In the genomic region with DNA sequence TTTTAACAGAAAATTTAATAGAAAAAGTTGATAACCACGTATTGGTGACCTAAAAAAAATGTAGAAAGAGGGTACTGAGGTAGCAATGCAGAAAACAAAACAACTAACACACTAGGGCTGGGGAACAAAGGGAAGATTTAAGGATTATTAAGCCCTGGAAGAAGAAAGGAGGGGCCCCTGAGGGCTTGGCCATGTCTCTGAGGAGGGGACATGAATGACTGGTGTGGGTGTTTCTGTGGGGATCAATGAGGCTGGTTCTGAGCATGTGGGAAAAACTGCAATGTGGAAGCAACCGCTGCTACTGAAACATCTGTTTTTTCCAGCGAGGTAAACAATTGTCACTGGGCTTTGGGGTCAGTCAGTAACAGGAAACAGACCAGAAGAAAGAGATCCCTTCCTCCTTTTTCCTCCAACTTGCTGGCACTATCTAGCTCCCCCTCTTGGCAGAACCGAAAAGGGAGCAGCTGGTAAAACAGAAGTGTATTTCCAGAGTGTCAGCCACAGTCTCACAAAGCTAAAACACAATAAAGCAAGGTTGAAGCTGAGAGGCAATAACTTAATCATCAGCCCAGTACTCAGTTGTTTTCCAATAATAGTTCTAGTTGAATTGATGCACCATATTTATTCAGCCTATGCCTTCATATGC, we compare ENCODE assay signal across 12 cellular contexts. TPM values are rescaled to one million over a fixed set of nuclear protein-coding genes. Genes with fewer than 3 reads are reported as not detected.
DNase-seq lines count a peak whose midpoint lies in the region; ATAC-seq, FAIRE-seq and TF ChIP-seq lines count a peak whose summit lies in the region.
"Had no signal": no experiment of that assay in that cellular context is flagged by ENCODE, and none has a peak within 500 bp of the region (broad histone marks: within the 10 kb centered on the region; RNA-seq: fewer than 3 reads in every experiment).

No MANE protein-coding gene starts in this region.

- FAIRE-seq in GM12878 (lab: Jason Lieb, UNC) = no peak

- H3K4me3 ChIP-seq in GM12878 (no peak overlapping the region), mesendoderm (ENCODE audit: low read length) (no peak overlapping the region)
- H3K4me3 ChIP-seq: SJCRH30, uterus had no signal

- no peak for TF ChIP-seq RAD21 in GM12878 (IDR thresholded peaks at IDR 0.05; ENCODE audit: insufficient read depth, low read depth, low read length)

- H3K23ac ChIP-seq in mesendoderm (ENCODE audit: low read length) = no peak overlapping the region

- H3K18ac ChIP-seq in mesendoderm (ENCODE audit: low read length) = no peak overlapping the region

- H3K4me1 ChIP-seq in GM12878 (ENCODE audit: control insufficient read depth, insufficient read depth, low read length) (no peaks in the 10 kb centered on the region), mesendoderm (ENCODE audit: control insufficient read depth, low read depth, low read length) (peaks cover 2% of the 10 kb centered on the region)
- H3K4me1 ChIP-seq: SJCRH30, uterus had no signal

- H3K79me1 ChIP-seq in mesendoderm (ENCODE audit: low read length) = no peaks in the 10 kb centered on the region

- no peaks in the 10 kb centered on the region; the same call in 2 of the 3 replicates for H3K9me3 ChIP-seq in GM12878 (replicated peaks; ENCODE audit: control insufficient read depth, insufficient read depth, low read length)
- H3K9me3 ChIP-seq: SJCRH30, uterus had no signal

- no peak overlapping the region for H2BK120ac ChIP-seq in mesendoderm (ENCODE audit: low read depth, low read length)

- no peak overlapping the region for H4K8ac ChIP-seq in mesendoderm (ENCODE audit: low read depth, low read length)

- H3K27me3 ChIP-seq in GM12878 (replicated peaks in 1 of 2; ENCODE audit: control insufficient read depth in 2 of 2, insufficient read depth in 2 of 2, low read length in 1 of 2) = no peaks in the 10 kb centered on the region
- H3K27me3 ChIP-seq in mesendoderm (ENCODE audit: insufficient read depth, low read length, poor library complexity) = no peaks in the 10 kb centered on the region
- H3K27me3 ChIP-seq: SJCRH30, uterus had no signal

- DNase-seq in ELF-1 (ENCODE audit: low read depth, low spot score) (peak; percentile 58), GM12878 (ENCODE audit: low read depth, low spot score) (no peak), mesendoderm (peak; percentile 70), NCI-H1048 (lab: John Stamatoyannopoulos, UW) (no peak)
- no peak for DNase-seq in activated T-cell treated with anti-CD3 and anti-CD28 coated beads, Interleukin-2, amount 50 U/mL, for 48 hours
- no peak for DNase-seq in activated CD4-positive, alpha-beta T cell treated with anti-CD3 and anti-CD28 coated beads for 1 hour
- DNase-seq: effector CD4-positive, alpha-beta T cell; stimulated activated CD4-positive, alpha-beta T cell treated with anti-CD3 and anti-CD28 coated beads, Interleukin-2, amount 100 ng/mL, for 48 hours; uterus had no signal

- no peaks in the 10 kb centered on the region for H4K20me1 ChIP-seq in GM12878 (ENCODE audit: control insufficient read depth, insufficient read depth)

- H2BK5ac ChIP-seq in mesendoderm (ENCODE audit: low read length) = no peak overlapping the region

- POLR2A ChIA-PET in GM12878 (lab: Charles Lee) = no interaction called here

- no peak for TF ChIP-seq POLR2A in GM12878 (IDR thresholded peaks at IDR 0.05; ENCODE audit: low read depth, low read length)

- H3K79me2 ChIP-seq in GM12878 (ENCODE audit: control insufficient read depth, insufficient read depth, low read length) = no peaks in the 10 kb centered on the region
- H3K79me2 ChIP-seq in mesendoderm (ENCODE audit: control insufficient read depth, insufficient read depth, low read length) = no peaks in the 10 kb centered on the region

- no TSS peak for BruUV-seq in GM12878 (replicated peaks; lab: Mats Ljungman, UMichigan)

- TF ChIP-seq CTCF in LNCAP (IDR thresholded peaks at IDR 0.05) = peak; percentile 59
- TF ChIP-seq CTCF in GM12878 (IDR thresholded peaks at IDR 0.05 in 2 of 3, conservative IDR thresholded peaks at IDR 0.05 in 1 of 3; ENCODE audit: control insufficient read depth in 2 of 3, extremely low read depth in 1 of 3, insufficient read depth in 1 of 3, low read depth in 3 of 3, low read length in 3 of 3) = peak in 2 of 3 experiments; percentile 12 to 22; a peak in 3 of 6 replicates

- H3K56ac ChIP-seq in mesendoderm (ENCODE audit: low read length) = peak overlapping the region; percentile 64

- H3K36me3 ChIP-seq in GM12878 (ENCODE audit: control insufficient read depth in 2 of 2, insufficient read depth in 2 of 2, low read length in 1 of 2) = no peaks in the 10 kb centered on the region
- H3K36me3 ChIP-seq in mesendoderm (ENCODE audit: control insufficient read depth, insufficient read depth, low read length) = no peaks in the 10 kb centered on the region
- H3K36me3 ChIP-seq: SJCRH30, uterus had no signal

- H3K27ac ChIP-seq in GM12878 (ENCODE audit: control insufficient read depth, insufficient read depth) (no peak overlapping the region), mesendoderm (ENCODE audit: low read depth, low read length) (no peak overlapping the region)
- H3K27ac ChIP-seq: SJCRH30, uterus had no signal

- intact Hi-C loops in GM12878 (cut with micrococcal nuclease; ENCODE audit: unreplicated experiment) = no loop called here

- H2AK5ac ChIP-seq in mesendoderm (ENCODE audit: low read length) = no peak overlapping the region

- H3K4me2 ChIP-seq in GM12878 (ENCODE audit: control insufficient read depth, insufficient read depth) (no peak overlapping the region), mesendoderm (ENCODE audit: low read length) (no peak overlapping the region)

- H2BK15ac ChIP-seq in mesendoderm (replicated peaks; ENCODE audit: low read depth) = no peak overlapping the region

- WGBS in GM12878 (ENCODE audit: insufficient coverage, insufficient replicate concordance, low lambda C conversion rate, missing lambda C conversion rate) = 53% methylated on average over 4 of the region's 4 CpGs
- no CpG with 5 or more reads among the region's 4 CpGs for WGBS in mesendoderm (ENCODE audit: extremely low coverage, insufficient coverage, low lambda C conversion rate)

- SMC1A ChIA-PET in GM12878 (lab: Charles Lee; ENCODE audit: uncharacterized antibody, unreplicated experiment) = no interaction called here

- H2AFZ ChIP-seq in GM12878 (ENCODE audit: control insufficient read depth, low read depth, low read length) = no peak overlapping the region

- CTCF ChIA-PET in GM12878 (lab: Yijun Ruan, JAX) = no interaction called here

- H3K9ac ChIP-seq in GM12878 (ENCODE audit: control insufficient read depth, insufficient read depth, low read length) (no peak overlapping the region), mesendoderm (ENCODE audit: low read length) (no peak overlapping the region)

- ATAC-seq in GM12878 = no peak
- no peak for ATAC-seq in HG02642 (IDR thresholded peaks at IDR 0.05; ENCODE audit: poor library complexity, unreplicated experiment)

- no peak overlapping the region for H3K4ac ChIP-seq in mesendoderm (ENCODE audit: low read depth, low read length)

- no peak overlapping the region for H4K5ac ChIP-seq in mesendoderm (ENCODE audit: low read length)

- no peak for TF ChIP-seq EP300 in GM12878 (IDR thresholded peaks at IDR 0.05; ENCODE audit: borderline replicate concordance in 1 of 2, control insufficient read depth in 1 of 2, low read depth in 2 of 2, low read length in 2 of 2)

- in situ Hi-C loops in GM12878 (cut with MboI) = no loop called here

- RAD21 ChIA-PET in GM12878 (lab: Charles Lee; ENCODE audit: unreplicated experiment) = no interaction called here

TF ChIP-seq in GM12878, 131 proteins besides CTCF, POLR2A, EP300 and RAD21 (continues in another document):
- peak; percentile 48 for TF ChIP-seq ZNF384 (IDR thresholded peaks at IDR 0.05; ENCODE audit: borderline replicate concordance, low read depth, low read length)

RNA-seq across cellular contexts. Expression of gene ATPSCKMT, which starts 48.3 kb away (rescaled TPM):
- 78.1 and 85.8 TPM in 2 replicates for total RNA-seq in GM12878 (2013; cell fraction: nucleolus; rRNA removed)
- total RNA-seq in GM12878 (2014; rRNA removed) = 19.3 and 22.3 TPM in 2 replicates
- total RNA-seq in GM12878 (2014; rRNA removed; fragmentation: Illumina TruSeq; extraction: Trizol) = 23.1 and 25.0 TPM in 2 replicates
- 19.1 and 21.9 TPM in 2 replicates for total RNA-seq in GM12878 (2021)
- polyA plus RNA-seq in GM12878 (2011; ENCODE audit: low read depth) = 12.2 TPM
- polyA plus RNA-seq in GM12878 (2011; rRNA removed) = 26.3 and 34.7 TPM in 2 replicates
- polyA plus RNA-seq in GM12878 (2011; cell fraction: cytosol; rRNA removed) = 13.5 and 25.3 TPM in 2 replicates
- 20.9 and 24.0 TPM in 2 replicates for polyA plus RNA-seq in GM12878 (2011; cell fraction: nucleus; rRNA removed)
- 8.9 and 9.6 TPM in 2 replicates for polyA plus RNA-seq in GM12878 (2012)
- polyA plus RNA-seq in GM12878 (2014; fragmentation: Illumina TruSeq; extraction: Trizol) = 24.0 and 27.8 TPM in 2 replicates
- polyA plus RNA-seq in GM12878 (2014; fragmentation: Nextera tagmentation; extraction: Ambion mirVana) = 10 to 100 TPM; 24.1 to 32.4 TPM
- polyA plus RNA-seq in GM12878 (2014; rRNA removed) = 20.3 and 21.2 TPM in 2 replicates
- polyA plus RNA-seq in GM12878 (2016; fragmentation: Nextera tagmentation; extraction: Ambion mirVana) = 10 to 100 TPM; 26.3 to 29.7 TPM
- 23.6 and 23.7 TPM in 2 replicates for polyA minus RNA-seq in GM12878 (2011; rRNA and poly(A)+ RNA removed)
- polyA minus RNA-seq in GM12878 (2011; cell fraction: cytosol; rRNA and poly(A)+ RNA removed) = 6.8 and 8.2 TPM in 2 replicates
- 15.7 and 31.0 TPM in 2 replicates for polyA minus RNA-seq in GM12878 (2011; cell fraction: nucleus; rRNA and poly(A)+ RNA removed)
- polyA plus RNA-seq in mesendoderm (2013, experiment 1 of 2) = 10.8 TPM
- polyA plus RNA-seq in mesendoderm (2013, experiment 2 of 2) = 10.6 TPM

RNA-seq across cellular contexts. Expression of gene CCT5, which starts 48.7 kb away (rescaled TPM):
- 110 and 131 TPM in 2 replicates for total RNA-seq in GM12878 (2013; cell fraction: nucleolus; rRNA removed)
- 496 and 554 TPM in 2 replicates for total RNA-seq in GM12878 (2014; rRNA removed)
- 629 and 637 TPM in 2 replicates for total RNA-seq in GM12878 (2014; rRNA removed; fragmentation: Illumina TruSeq; extraction: Trizol)
- 347 and 376 TPM in 2 replicates for total RNA-seq in GM12878 (2021)
- 120 TPM for polyA plus RNA-seq in GM12878 (2011; ENCODE audit: low read depth)
- polyA plus RNA-seq in GM12878 (2011; rRNA removed) = 518 and 520 TPM in 2 replicates
- 366 and 397 TPM in 2 replicates for polyA plus RNA-seq in GM12878 (2011; cell fraction: cytosol; rRNA removed)
- polyA plus RNA-seq in GM12878 (2011; cell fraction: nucleus; rRNA removed) = 238 and 312 TPM in 2 replicates
- polyA plus RNA-seq in GM12878 (2012) = 203 and 270 TPM in 2 replicates
- 568 and 654 TPM in 2 replicates for polyA plus RNA-seq in GM12878 (2014; fragmentation: Illumina TruSeq; extraction: Trizol)
- polyA plus RNA-seq in GM12878 (2014; fragmentation: Nextera tagmentation; extraction: Ambion mirVana) = 100 to 1,000 TPM; 435 to 606 TPM
- 431 and 454 TPM in 2 replicates for polyA plus RNA-seq in GM12878 (2014; rRNA removed)
- 100 to 1,000 TPM; 633 to 634 TPM for polyA plus RNA-seq in GM12878 (2016; fragmentation: Nextera tagmentation; extraction: Ambion mirVana)
- polyA minus RNA-seq in GM12878 (2011; rRNA and poly(A)+ RNA removed) = 561 and 738 TPM in 2 replicates
- polyA minus RNA-seq in GM12878 (2011; cell fraction: cytosol; rRNA and poly(A)+ RNA removed) = 181 and 233 TPM in 2 replicates
- polyA minus RNA-seq in GM12878 (2011; cell fraction: nucleus; rRNA and poly(A)+ RNA removed) = 68.4 and 134 TPM in 2 replicates
- 405 TPM for polyA plus RNA-seq in mesendoderm (2013, experiment 1 of 2)
- polyA plus RNA-seq in mesendoderm (2013, experiment 2 of 2) = 399 TPM

Comparison
In these comparisons a context has a peak if more than half of its experiments do, and no peak if none do; other contexts are left out.
1. DNase-seq: peak in ELF-1 (single experiment) and mesendoderm (single experiment); none in GM12878 (single experiment), NCI-H1048 (single experiment), activated T-cell treated with anti-CD3 and anti-CD28 coated beads, Interleukin-2, amount 50 U/mL, for 48 hours (0 of 2) and activated CD4-positive, alpha-beta T cell treated with anti-CD3 and anti-CD28 coated beads for 1 hour (single experiment).